12 cellular contexts compared by ENCODE assay signal in genomic region chr16:86073763-86074493, GRCh38.
"Had no signal": no experiment of that assay in that cellular context is flagged by ENCODE, and none has a peak within 500 bp of the region (broad histone marks: within the 10 kb centered on the region; RNA-seq: fewer than 3 reads in every experiment).

No MANE protein-coding gene starts in this region.

- DNase-seq: activated CD4-positive, alpha-beta memory T cell treated with anti-CD3 and anti-CD28 coated beads, Interleukin-2, amount 10 ng/mL, durations not matched to agents 7 days and 5 days; activated CD4-positive, alpha-beta T cell treated with anti-CD3 and anti-CD28 coated beads for 1 hour; activated gamma-delta T cell; activated naive CD8-positive, alpha-beta T cell treated with anti-CD3 and anti-CD28 coated beads for 36 hours; activated T-cell treated with anti-CD3 and anti-CD28 coated beads, Interleukin-2, amount 50 U/mL, for 48 hours; anterior cingulate cortex; esophagus squamous epithelium; foreskin fibroblast; stimulated activated CD4-positive, alpha-beta T cell treated with anti-CD3 and anti-CD28 coated beads, Interleukin-2, amount 100 ng/mL, for 24 hours; stimulated activated naive CD8-positive, alpha-beta T cell treated with anti-CD3 and anti-CD28 coated beads, Interleukin-15, Interleukin-2, amounts not matched to agents 100 U/mL and 50 U/mL, for 24 hours had no signal

- H3K9me3 ChIP-seq: esophagus squamous epithelium, neutrophil, vagina had no signal

- ATAC-seq: stimulated activated naive CD8-positive, alpha-beta T cell treated with anti-CD3 and anti-CD28 coated beads, Interleukin-15, Interleukin-2, amounts not matched to agents 100 U/mL and 50 U/mL, for 24 hours had no signal

- H3K27ac ChIP-seq: esophagus squamous epithelium, neutrophil, vagina had no signal

- H3K4me3 Mint-ChIP-seq: activated CD4-positive, alpha-beta memory T cell treated with anti-CD3 and anti-CD28 coated beads, Interleukin-2, amount 10 ng/mL, durations not matched to agents 7 days and 5 days; activated naive CD8-positive, alpha-beta T cell treated with anti-CD3 and anti-CD28 coated beads for 36 hours had no signal

- H3K27ac Mint-ChIP-seq: activated CD4-positive, alpha-beta memory T cell treated with anti-CD3 and anti-CD28 coated beads, Interleukin-2, amount 10 ng/mL, durations not matched to agents 7 days and 5 days; activated naive CD8-positive, alpha-beta T cell treated with anti-CD3 and anti-CD28 coated beads for 36 hours had no signal

- H3K36me3 ChIP-seq: esophagus squamous epithelium, neutrophil, vagina had no signal

- H3K36me3 Mint-ChIP-seq: activated naive CD8-positive, alpha-beta T cell treated with anti-CD3 and anti-CD28 coated beads for 36 hours had no signal

- H3K4me3 ChIP-seq: esophagus squamous epithelium, vagina had no signal

- H3K4me1 Mint-ChIP-seq: activated CD4-positive, alpha-beta memory T cell treated with anti-CD3 and anti-CD28 coated beads, Interleukin-2, amount 10 ng/mL, durations not matched to agents 7 days and 5 days; activated naive CD8-positive, alpha-beta T cell treated with anti-CD3 and anti-CD28 coated beads for 36 hours had no signal

- H3K4me1 ChIP-seq: vagina had no signal

- H3K27me3 ChIP-seq: vagina had no signal

- H3K9me3 Mint-ChIP-seq: activated CD4-positive, alpha-beta memory T cell treated with anti-CD3 and anti-CD28 coated beads, Interleukin-2, amount 10 ng/mL, durations not matched to agents 7 days and 5 days; activated naive CD8-positive, alpha-beta T cell treated with anti-CD3 and anti-CD28 coated beads for 36 hours had no signal
